ENCODE assay signal across 21 cellular contexts in the genomic region with DNA sequence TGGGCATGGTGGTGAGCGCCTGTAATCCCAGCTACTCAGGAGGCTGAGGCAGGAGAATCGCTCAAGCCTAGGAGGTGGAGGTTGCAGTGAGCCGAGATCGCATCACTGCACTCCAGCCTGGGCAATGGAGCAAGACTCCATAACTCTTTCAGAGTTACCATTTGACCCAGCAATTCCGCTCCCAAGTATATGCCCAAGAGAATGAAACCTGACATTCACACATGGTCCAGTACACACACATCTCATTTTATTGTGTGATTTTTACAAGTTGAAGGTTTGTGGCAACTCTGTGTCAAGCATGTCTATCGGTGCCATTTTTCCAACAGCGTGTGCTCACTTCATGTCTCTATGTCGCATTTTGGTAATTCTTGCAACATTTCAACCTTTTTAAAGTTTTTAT. TPM values are rescaled to one million over a fixed set of nuclear protein-coding genes. Genes with fewer than 3 reads are reported as not detected.
DNase-seq lines count a peak whose midpoint lies in the region; TF ChIP-seq lines count a peak whose summit lies in the region.
"Had no signal": no experiment of that assay in that cellular context is flagged by ENCODE, and none has a peak within 500 bp of the region (broad histone marks: within the 10 kb centered on the region; RNA-seq: fewer than 3 reads in every experiment).

No MANE protein-coding gene starts in this region.

- CTCF ChIA-PET in HEK293 (lab: Yijun Ruan, JAX): no interaction called here
- CTCF ChIA-PET in RWPE1 (lab: Yijun Ruan, JAX): no interaction called here
- CTCF ChIA-PET in MCF 10A (lab: Yijun Ruan, JAX): interaction anchor here (1.0 kb wide), 1 partner anchor 37 kb away, joined by 3 read pairs; no protein-coding TSS in a partner anchor

- peaks cover 6% of the 10 kb centered on the region for H3K36me3 Mint-ChIP-seq in MCF 10A (ENCODE audit: insufficient read depth, unreplicated experiment)
- H3K36me3 Mint-ChIP-seq: CD14-positive monocyte; CD4-positive, CD25-positive, alpha-beta regulatory T cell; CD8-positive, alpha-beta memory T cell had no signal

- no peak overlapping the region for H3K9ac ChIP-seq in fibroblast of lung (ENCODE audit: insufficient read depth, low read length)
- H3K9ac ChIP-seq: BLaER1 had no signal

- no peaks in the 10 kb centered on the region for H4K20me1 ChIP-seq in fibroblast of lung (ENCODE audit: control insufficient read depth, extremely low read depth, insufficient read depth, low read length)
- H4K20me1 ChIP-seq: BLaER1 had no signal

- H3K4me1 ChIP-seq in HEK293 (ENCODE audit: control insufficient read depth, insufficient read depth, low read length) (no peaks in the 10 kb centered on the region), fibroblast of lung (ENCODE audit: control insufficient read depth, extremely low read depth, insufficient read depth, low read length) (peaks cover 12% of the 10 kb centered on the region)
- H3K4me1 ChIP-seq: BE2C had no signal

- H3K27ac Mint-ChIP-seq in MCF 10A (ENCODE audit: low read depth, unreplicated experiment): no peak overlapping the region
- H3K27ac Mint-ChIP-seq: CD14-positive monocyte; CD4-positive, alpha-beta memory T cell; CD4-positive, CD25-positive, alpha-beta regulatory T cell had no signal

- no peak for TF ChIP-seq CTCF in HEK293 (tag by site-specific recombination; IDR thresholded peaks at IDR 0.05)
- TF ChIP-seq CTCF in RWPE1 (conservative IDR thresholded peaks at IDR 0.05; ENCODE audit: low read depth): no peak
- TF ChIP-seq CTCF in fibroblast of lung (conservative IDR thresholded peaks at IDR 0.05 in 1 of 2, IDR thresholded peaks at IDR 0.05 in 1 of 2; ENCODE audit: low read depth in 1 of 2, low read length in 2 of 2): no peak
- TF ChIP-seq CTCF in MCF 10A (IDR thresholded peaks at IDR 0.05; ENCODE audit: unreplicated experiment): no peak

- no peaks in the 10 kb centered on the region for H3K36me3 ChIP-seq in HEK293 (ENCODE audit: control insufficient read depth in 2 of 2, insufficient read depth in 1 of 2, low read length in 2 of 2)
- H3K36me3 ChIP-seq in fibroblast of lung (ENCODE audit: control insufficient read depth, insufficient read depth, low read length): no peaks in the 10 kb centered on the region
- H3K36me3 ChIP-seq: BE2C, BLaER1 had no signal

- no peaks in the 10 kb centered on the region for H3K27me3 ChIP-seq in fibroblast of lung (ENCODE audit: control insufficient read depth, insufficient read depth, low read length)
- H3K27me3 ChIP-seq: BE2C, BLaER1 had no signal

- H3K27me3 Mint-ChIP-seq in MCF 10A (ENCODE audit: insufficient read depth, unreplicated experiment): no peaks in the 10 kb centered on the region

- H3K79me2 ChIP-seq in fibroblast of lung (ENCODE audit: control insufficient read depth, insufficient read depth, low read length): no peaks in the 10 kb centered on the region

- POLR2A ChIA-PET in HEK293 (lab: Yijun Ruan, JAX): no interaction called here
- POLR2A ChIA-PET in RWPE1 (lab: Yijun Ruan, JAX; ENCODE audit: low non-redundant PET): no interaction called here
- POLR2A ChIA-PET in MCF 10A (lab: Yijun Ruan, JAX): interaction anchor here (0.7 kb wide), 1 partner anchor 1669 kb away, joined by 5 read pairs; no protein-coding TSS in a partner anchor

- H3K4me3 ChIP-seq in HEK293 (ENCODE audit: low read depth, low read length): no peak overlapping the region
- no peak overlapping the region for H3K4me3 ChIP-seq in fibroblast of lung (replicated peaks in 1 of 4; ENCODE audit: control extremely low read depth in 1 of 4, insufficient read depth in 1 of 4, low read depth in 3 of 4, low read length in 4 of 4)
- H3K4me3 ChIP-seq: BLaER1 had no signal

- no peak overlapping the region for H3K4me2 ChIP-seq in fibroblast of lung (ENCODE audit: extremely low read depth, insufficient read depth, low read length)
- H3K4me2 ChIP-seq: BLaER1 had no signal

- H3K9me3 ChIP-seq in HEK293 (ENCODE audit: control insufficient read depth, insufficient read depth, low read depth, low read length): no peaks in the 10 kb centered on the region
- H3K9me3 ChIP-seq in fibroblast of lung (ENCODE audit: control insufficient read depth, insufficient read depth, low read depth, low read length): no peaks in the 10 kb centered on the region
- H3K9me3 ChIP-seq: BE2C had no signal

- intact Hi-C loops in MCF 10A (cut with micrococcal nuclease): loop anchor here (2.0 kb wide), 1 partner anchor 17 kb away; no protein-coding TSS in a partner anchor

- H3K9me3 Mint-ChIP-seq in MCF 10A (ENCODE audit: unreplicated experiment): peaks cover 3% of the 10 kb centered on the region

- H3K4me1 Mint-ChIP-seq in MCF 10A (ENCODE audit: insufficient read depth, unreplicated experiment): peaks cover 24% of the 10 kb centered on the region
- H3K4me1 Mint-ChIP-seq: CD4-positive, CD25-positive, alpha-beta regulatory T cell; CD8-positive, alpha-beta memory T cell had no signal

- no peak overlapping the region for H3K27ac ChIP-seq in HEK293 (ENCODE audit: extremely low read depth, low read depth, low read length)
- peak overlapping the region; percentile 88 for H3K27ac ChIP-seq in RWPE1
- H3K27ac ChIP-seq in fibroblast of lung (ENCODE audit: insufficient read depth, low read length): no peak overlapping the region
- H3K27ac ChIP-seq: BLaER1 had no signal

- no peak overlapping the region for H3K4me3 Mint-ChIP-seq in MCF 10A (ENCODE audit: unreplicated experiment)
- H3K4me3 Mint-ChIP-seq: CD14-positive monocyte; CD4-positive, CD25-positive, alpha-beta regulatory T cell; CD8-positive, alpha-beta memory T cell had no signal

- DNase-seq in RWPE1 (ENCODE audit: low spot score): no peak
- DNase-seq in fibroblast of lung (ENCODE audit: low read depth in 2 of 2): peak; percentile 5 to 18
- DNase-seq in DMS79 treated with DMSO at 0.1 percent for 48 hours (lab: John Stamatoyannopoulos, UW): no peak
- no peak for DNase-seq in MCF 10A (ENCODE audit: unreplicated experiment)
- no peak for DNase-seq in islet precursor cell
- DNase-seq: 8988T; ACHN; BE2C; C1 segment of cervical spinal cord; CD4-positive, alpha-beta memory T cell; CD4-positive, CD25-positive, alpha-beta regulatory T cell; CD8-positive, alpha-beta memory T cell; COR-L47; DMS 273 treated with DMSO at 0.1 percent for 48 hours; DMS153; DMS53; GF-D8 had no signal

- no peak overlapping the region for H2AFZ ChIP-seq in fibroblast of lung (ENCODE audit: low read length)

- no TSS peak for BruUV-seq in MCF 10A (replicated peaks; lab: Mats Ljungman, UMichigan)

TF ChIP-seq in HEK293, 187 proteins besides CTCF, POLR2A, EP300 and RAD21:
- TF ChIP-seq ZNF140 (tag by site-specific recombination; IDR thresholded peaks at IDR 0.05) (peak; percentile 100), ZNF19 (tag by site-specific recombination; IDR thresholded peaks at IDR 0.05; ENCODE audit: low read depth) (no peak)

RNA-seq across cellular contexts. Expression of a gene that starts 24.9 kb away (rescaled TPM):
- total RNA-seq in fibroblast of lung (7.3 and 9.8 TPM in 2 replicates), MCF 10A (2022) (1.6 and 2.8 TPM in 2 replicates)
- 7.2 and 28.0 TPM in 2 replicates for polyA plus RNA-seq in fibroblast of lung
- 24.8 and 66.0 TPM in 2 replicates for polyA plus RNA-seq in fibroblast of lung (2012)
- 5.4 and 39.7 TPM in 2 replicates for polyA minus RNA-seq in fibroblast of lung (ENCODE audit: low replicate concordance)
- total RNA-seq: CD4-positive, alpha-beta memory T cell; CD4-positive, CD25-positive, alpha-beta regulatory T cell; CD8-positive, alpha-beta memory T cell had no signal
- polyA plus RNA-seq: CD14-positive monocyte; CD4-positive, alpha-beta memory T cell; CD4-positive, CD25-positive, alpha-beta regulatory T cell; CD8-positive, alpha-beta memory T cell had no signal

RNA-seq across cellular contexts. Expression of a gene that starts 45.1 kb away (rescaled TPM):
- total RNA-seq in fibroblast of lung: under 0.01 and 0.17 TPM in 2 replicates
- 0.02 and 1.4 TPM in 2 replicates for polyA plus RNA-seq in fibroblast of lung
- polyA plus RNA-seq in fibroblast of lung (2012): 3.7 TPM in 1 of 2 replicates, not detected in the other
- polyA minus RNA-seq in fibroblast of lung (ENCODE audit: low replicate concordance): 0.15 and 1.4 TPM in 2 replicates
- not detected in 2 replicates for total RNA-seq in MCF 10A (2022)
- polyA plus RNA-seq: AG04450; CD14-positive monocyte; CD4-positive, alpha-beta memory T cell; CD8-positive, alpha-beta memory T cell had no signal

Comparison
In these comparisons a context has a peak if more than half of its experiments do, and no peak if none do; other contexts are left out.
1. DNase-seq: peak in fibroblast of lung (2 of 2); none in RWPE1 (single experiment), DMS79 treated with DMSO at 0.1 percent for 48 hours (single experiment), MCF 10A (single experiment) and islet precursor cell (single experiment).